In the genomic region with DNA sequence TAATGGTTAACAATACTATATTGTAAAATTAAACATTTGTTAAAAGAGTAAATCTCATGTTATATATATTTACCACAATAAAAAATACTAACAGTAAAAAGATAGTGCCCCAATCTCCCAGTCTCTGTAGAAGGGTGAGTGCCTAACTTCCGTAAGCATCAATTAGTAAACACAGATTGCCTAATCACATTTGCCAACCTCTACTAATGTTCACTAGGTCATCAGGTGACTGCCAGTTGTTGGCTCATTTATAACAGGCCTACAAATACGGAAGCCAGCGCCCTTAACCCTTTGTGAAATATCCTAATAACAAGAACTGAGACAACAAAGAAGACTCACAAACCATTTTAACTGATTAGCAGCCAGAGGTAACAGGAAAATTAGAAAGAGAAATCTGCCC, we compare ENCODE assay signal across 30 cellular contexts.
DNase-seq lines count a peak whose midpoint lies in the region; ATAC-seq, FAIRE-seq and TF ChIP-seq lines count a peak whose summit lies in the region.
"Had no signal": no experiment of that assay in that cellular context is flagged by ENCODE, and none has a peak within 500 bp of the region (broad histone marks: within the 10 kb centered on the region; RNA-seq: fewer than 3 reads in every experiment).

No MANE protein-coding gene starts in this region.

- H3K27ac Mint-ChIP-seq in chondrocyte (ENCODE audit: unreplicated experiment), result no peak overlapping the region
- H3K27ac Mint-ChIP-seq: activated CD8-positive, alpha-beta T cell treated with anti-CD3 and anti-CD28 coated beads, Interleukin-2, amount 10 ng/mL, durations not matched to agents 7 days and 5 days; CD4-positive, alpha-beta memory T cell; naive thymus-derived CD8-positive, alpha-beta T cell; stimulated activated naive B cell treated with anti-CD40 and anti-IgM and Interleukin-4, amounts not matched to agents 10 μg/mL and 1 μg/mL and 100 μg/mL, for 72 hours had no signal

- peak; percentile 88 to 94 for ATAC-seq in gastrocnemius medialis
- ATAC-seq: activated CD8-positive, alpha-beta T cell treated with anti-CD3 and anti-CD28 coated beads, Interleukin-2, amount 10 ng/mL, durations not matched to agents 7 days and 5 days; naive thymus-derived CD8-positive, alpha-beta T cell; stimulated activated naive B cell treated with anti-CD40 and anti-IgM and Interleukin-4, amounts not matched to agents 10 μg/mL and 1 μg/mL and 100 μg/mL, for 72 hours had no signal

- no peak overlapping the region for H3K4me3 Mint-ChIP-seq in chondrocyte (ENCODE audit: unreplicated experiment)
- H3K4me3 Mint-ChIP-seq: activated CD8-positive, alpha-beta T cell treated with anti-CD3 and anti-CD28 coated beads, Interleukin-2, amount 10 ng/mL, durations not matched to agents 7 days and 5 days; CD4-positive, alpha-beta memory T cell; naive thymus-derived CD8-positive, alpha-beta T cell; stimulated activated naive B cell treated with anti-CD40 and anti-IgM and Interleukin-4, amounts not matched to agents 10 μg/mL and 1 μg/mL and 100 μg/mL, for 72 hours had no signal

- H3K9me3 Mint-ChIP-seq in chondrocyte (ENCODE audit: low read depth), result no peaks in the 10 kb centered on the region
- H3K9me3 Mint-ChIP-seq: naive thymus-derived CD8-positive, alpha-beta T cell; stimulated activated naive B cell treated with anti-CD40 and anti-IgM and Interleukin-4, amounts not matched to agents 10 μg/mL and 1 μg/mL and 100 μg/mL, for 72 hours had no signal

- H3K27me3 Mint-ChIP-seq in chondrocyte (ENCODE audit: low read depth), result no peaks in the 10 kb centered on the region
- H3K27me3 Mint-ChIP-seq: CD4-positive, alpha-beta memory T cell; naive thymus-derived CD8-positive, alpha-beta T cell; stimulated activated naive B cell treated with anti-CD40 and anti-IgM and Interleukin-4, amounts not matched to agents 10 μg/mL and 1 μg/mL and 100 μg/mL, for 72 hours had no signal

- no peak for TF ChIP-seq POLR2A in gastrocnemius medialis (IDR thresholded peaks at IDR 0.05)

- no peak for FAIRE-seq in bronchial epithelial cell (lab: Jason Lieb, UNC)
- FAIRE-seq: endothelial cell of umbilical vein, GM18507, RCC 7860 had no signal

- TF ChIP-seq CTCF in bronchial epithelial cell (IDR thresholded peaks at IDR 0.05; ENCODE audit: insufficient read depth, low read length, severe bottlenecking), result no peak
- TF ChIP-seq CTCF in gastrocnemius medialis (IDR thresholded peaks at IDR 0.05 in 4 of 5, conservative IDR thresholded peaks at IDR 0.05 in 1 of 5), result no peak
- TF ChIP-seq CTCF in chondrocyte (IDR thresholded peaks at IDR 0.05), result no peak

- DNase-seq in NCI-H748 (lab: John Stamatoyannopoulos, UW; ENCODE audit: unreplicated experiment) (peak; percentile 20), NCI-H748 treated with DMSO at 0.1 percent for 48 hours (lab: John Stamatoyannopoulos, UW) (no peak), NCI-H510A (lab: John Stamatoyannopoulos, UW) (peak; percentile 15), bronchial epithelial cell (ENCODE audit: low read depth) (peak; percentile 54), gastrocnemius medialis (peak; percentile 3 to 15), globus pallidus (ENCODE audit: low spot score) (no peak), chondrocyte (ENCODE audit: low spot score) (no peak), HK-2 (ENCODE audit: unreplicated experiment) (no peak)
- DNase-seq: activated CD4-positive, alpha-beta T cell treated with anti-CD3 and anti-CD28 coated beads for 4 hours; activated CD8-positive, alpha-beta T cell treated with anti-CD3 and anti-CD28 coated beads, Interleukin-2, amount 10 ng/mL, durations not matched to agents 7 days and 5 days; activated naive CD4-positive, alpha-beta T cell treated with anti-CD3 and anti-CD28 coated beads, Interleukin-2, amount 50 U/mL, for 16 hours; amniotic stem cell; CD4-positive, alpha-beta memory T cell; islet precursor cell; lower lobe of right lung; naive thymus-derived CD8-positive, alpha-beta T cell; NCI-H1092 treated with DMSO at 0.1 percent for 48 hours; NCI-H1694 treated with DMSO at 0.1 percent for 48 hours; NCI-H2171 treated with DMSO at 0.1 percent for 48 hours; NCI-H524; nucleus accumbens; SJCRH30; stimulated activated naive B cell treated with anti-CD40 and anti-IgM and Interleukin-4, amounts not matched to agents 10 μg/mL and 1 μg/mL and 100 μg/mL, for 72 hours; SW 1271; T-helper 9 cell; WERI-Rb-1 had no signal

- no peak overlapping the region for H3K4me3 ChIP-seq in bronchial epithelial cell (ENCODE audit: low read depth, low read length)
- no peak overlapping the region for H3K4me3 ChIP-seq in gastrocnemius medialis
- H3K4me3 ChIP-seq: lower lobe of right lung, prostate gland, SJCRH30 had no signal

- H3K36me3 Mint-ChIP-seq in chondrocyte (ENCODE audit: low read depth), result no peaks in the 10 kb centered on the region
- H3K36me3 Mint-ChIP-seq: CD4-positive, alpha-beta memory T cell; naive thymus-derived CD8-positive, alpha-beta T cell; stimulated activated naive B cell treated with anti-CD40 and anti-IgM and Interleukin-4, amounts not matched to agents 10 μg/mL and 1 μg/mL and 100 μg/mL, for 72 hours had no signal

- no peaks in the 10 kb centered on the region for H3K36me3 ChIP-seq in bronchial epithelial cell (ENCODE audit: control insufficient read depth, insufficient read depth, low read length)
- H3K36me3 ChIP-seq in gastrocnemius medialis, result no peaks in the 10 kb centered on the region
- H3K36me3 ChIP-seq: lower lobe of right lung, prostate gland, SJCRH30, WERI-Rb-1 had no signal

- in situ Hi-C loops in gastrocnemius medialis (cut with MboI; ENCODE audit: low sequenced_read_pairs in 4 of 4), result no loop called here

- no peaks in the 10 kb centered on the region for H3K4me1 Mint-ChIP-seq in chondrocyte (ENCODE audit: low read depth)
- H3K4me1 Mint-ChIP-seq: stimulated activated naive B cell treated with anti-CD40 and anti-IgM and Interleukin-4, amounts not matched to agents 10 μg/mL and 1 μg/mL and 100 μg/mL, for 72 hours had no signal

- H3K27me3 ChIP-seq in bronchial epithelial cell (ENCODE audit: control insufficient read depth, insufficient read depth, low read length) (no peaks in the 10 kb centered on the region), gastrocnemius medialis (no peaks in the 10 kb centered on the region)
- H3K27me3 ChIP-seq: SJCRH30 had no signal

- intact Hi-C loops in gastrocnemius medialis (cut with DNase I; ENCODE audit: low total_unique reads), result no loop called here

- H3K9me3 ChIP-seq in gastrocnemius medialis, result no peaks in the 10 kb centered on the region
- H3K9me3 ChIP-seq: lower lobe of right lung, prostate gland, SJCRH30 had no signal

- H3K4me1 ChIP-seq in gastrocnemius medialis, result no peaks in the 10 kb centered on the region
- H3K4me1 ChIP-seq: lower lobe of right lung, prostate gland, SJCRH30 had no signal

- H3K27ac ChIP-seq in gastrocnemius medialis, result peak overlapping the region in 1 of 4 donors; percentile 33
- H3K27ac ChIP-seq: lower lobe of right lung, prostate gland, SJCRH30, WERI-Rb-1 had no signal

Comparison
In these comparisons a context has a peak if more than half of its experiments do, and no peak if none do; other contexts are left out.
1. DNase-seq: peak in NCI-H748 (single experiment), NCI-H510A (single experiment), bronchial epithelial cell (single experiment) and gastrocnemius medialis (2 of 2); none in NCI-H748 treated with DMSO at 0.1 percent for 48 hours (single experiment), globus pallidus (single experiment), chondrocyte (single experiment) and HK-2 (single experiment).